12 cellular contexts compared by ENCODE assay signal in the genomic region with DNA sequence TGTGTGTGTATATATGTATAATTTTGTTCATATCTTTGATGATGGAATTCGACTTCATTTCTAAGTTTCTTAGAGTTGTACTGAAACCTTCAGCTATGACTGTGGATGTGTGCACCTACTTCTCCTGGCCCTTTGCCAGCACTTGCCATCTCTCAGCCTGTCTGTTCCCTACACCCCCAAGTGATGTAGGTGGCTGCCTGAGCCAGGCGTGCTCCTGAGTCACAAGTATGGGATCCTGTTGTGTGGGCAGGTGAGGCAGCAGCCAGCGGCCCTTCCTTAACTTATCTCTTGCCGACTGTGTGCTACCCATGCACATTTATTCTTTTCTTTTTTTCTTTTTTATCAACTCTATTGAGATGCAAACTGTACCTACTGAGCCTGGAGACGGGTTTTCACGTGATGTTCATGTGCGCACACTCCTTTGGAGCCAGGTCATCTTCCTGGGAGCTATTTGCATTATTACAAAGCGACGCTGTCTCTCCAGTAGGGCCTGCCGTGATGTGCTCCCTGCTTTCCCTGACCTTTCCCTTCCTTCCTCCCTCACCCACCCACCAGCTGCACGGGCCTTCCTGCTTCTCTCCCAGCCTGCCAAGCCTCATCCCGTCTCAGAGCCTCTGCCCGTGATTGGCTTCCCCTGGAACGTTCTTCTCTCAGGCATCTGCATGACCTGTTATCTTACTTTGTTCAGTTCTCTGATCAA. TPM values are rescaled to one million over a fixed set of nuclear protein-coding genes. Genes with fewer than 3 reads are reported as not detected.
A peak's percentile ranks its signal among the peaks of the same experiment; 100 is the strongest.
DNase-seq lines count a peak whose midpoint lies in the region; ATAC-seq and TF ChIP-seq lines count a peak whose summit lies in the region.
"Had no signal": no experiment of that assay in that cellular context is flagged by ENCODE, and none has a peak within 500 bp of the region (broad histone marks: within the 10 kb centered on the region; RNA-seq: fewer than 3 reads in every experiment).

No MANE protein-coding gene starts in this region.

- no peaks in the 10 kb centered on the region for H3K9me3 ChIP-seq in gastroesophageal sphincter

- no peak overlapping the region for H3K4me3 ChIP-seq in gastroesophageal sphincter

- no peak for TF ChIP-seq EP300 in gastroesophageal sphincter (IDR thresholded peaks at IDR 0.05)

- TF ChIP-seq CTCF in foreskin keratinocyte (conservative IDR thresholded peaks at IDR 0.05) (no peak), type B pancreatic cell (conservative IDR thresholded peaks at IDR 0.05) (no peak), gastroesophageal sphincter (IDR thresholded peaks at IDR 0.05) (no peak)

- H3K4me1 Mint-ChIP-seq in type B pancreatic cell (ENCODE audit: unreplicated experiment) = no peaks in the 10 kb centered on the region

- peak; percentile 2 for DNase-seq in stimulated activated naive CD4-positive, alpha-beta T cell treated with Interleukin-2 at 50 U/mL for 16 hours (lab: John Stamatoyannopoulos, UW)
- no peak for DNase-seq in stimulated activated naive CD4-positive, alpha-beta T cell (lab: John Stamatoyannopoulos, UW)
- DNase-seq in SW480 (ENCODE audit: low spot score) (peak; percentile 9), foreskin keratinocyte (peak; percentile 8 to 34), superior temporal gyrus (ENCODE audit: extremely low spot score) (peak; percentile 54), left cardiac atrium (no peak), type B pancreatic cell (ENCODE audit: extremely low spot score, unreplicated experiment) (no peak)
- DNase-seq: CD4-positive, alpha-beta T cell; central memory CD4-positive, alpha-beta T cell; MM.1S; NCI-H82 had no signal

- no peak overlapping the region for H3K4me3 Mint-ChIP-seq in type B pancreatic cell
- H3K4me3 Mint-ChIP-seq: CD4-positive, alpha-beta T cell had no signal

- no peaks in the 10 kb centered on the region for H3K36me3 Mint-ChIP-seq in type B pancreatic cell

- H3K36me3 ChIP-seq in gastroesophageal sphincter = no peaks in the 10 kb centered on the region

- H3K27me3 ChIP-seq in foreskin keratinocyte (peaks cover 11% of the 10 kb centered on the region), gastroesophageal sphincter (peaks cover 34% of the 10 kb centered on the region)

- ATAC-seq in foreskin keratinocyte = peak; percentile 58
- ATAC-seq in left cardiac atrium = no peak
- ATAC-seq in gastroesophageal sphincter = no peak

- WGBS in gastroesophageal sphincter (ENCODE audit: low coverage in 1 of 2), 2 donors = 57% methylated on average over 11 to 14 of the region's 14 CpGs

- no peak overlapping the region for H3K27ac Mint-ChIP-seq in type B pancreatic cell
- H3K27ac Mint-ChIP-seq: CD4-positive, alpha-beta T cell had no signal

- H3K4me1 ChIP-seq in foreskin keratinocyte (no peaks in the 10 kb centered on the region), gastroesophageal sphincter (no peaks in the 10 kb centered on the region)

- H3K9me3 Mint-ChIP-seq in type B pancreatic cell = no peaks in the 10 kb centered on the region
- H3K9me3 Mint-ChIP-seq: CD4-positive, alpha-beta T cell had no signal

- no peaks in the 10 kb centered on the region for H3K27me3 Mint-ChIP-seq in type B pancreatic cell

- H3K27ac ChIP-seq in foreskin keratinocyte = no peak overlapping the region
- no peak overlapping the region for H3K27ac ChIP-seq in gastroesophageal sphincter

- intact Hi-C loops in left cardiac atrium (cut with DNase I) = no loop called here

- no peak for TF ChIP-seq POLR2A in gastroesophageal sphincter (IDR thresholded peaks at IDR 0.05)

RNA-seq across cellular contexts. Expression of a gene that starts 31.3 kb away (rescaled TPM):
- total RNA-seq in foreskin keratinocyte (25.5 and 29.4 TPM in 2 replicates), left cardiac atrium (10 to 100 TPM; 24.3 to 24.5 TPM), type B pancreatic cell (ENCODE audit: low replicate concordance) (26.6 and 28.8 TPM in 2 replicates), gastroesophageal sphincter (10 to 100 TPM; 46.8 to 60.2 (median 51.8) TPM)
- polyA plus RNA-seq in foreskin keratinocyte = 12.9 and 15.7 TPM in 2 replicates

RNA-seq across cellular contexts. Expression of a gene that starts 37.9 kb away (rescaled TPM):
- total RNA-seq in foreskin keratinocyte (not detected in 2 replicates), left cardiac atrium (not detected), type B pancreatic cell (ENCODE audit: low replicate concordance) (not detected in 2 replicates), gastroesophageal sphincter (not detected)
- polyA plus RNA-seq in foreskin keratinocyte = not detected in 2 replicates
- total RNA-seq: CD4-positive, alpha-beta T cell had no signal

Comparison
In these comparisons a context has a peak if more than half of its experiments do, and no peak if none do; other contexts are left out.
1. DNase-seq: peak in stimulated activated naive CD4-positive, alpha-beta T cell treated with Interleukin-2 at 50 U/mL for 16 hours (single experiment), SW480 (single experiment), foreskin keratinocyte (2 of 2) and superior temporal gyrus (single experiment); none in stimulated activated naive CD4-positive, alpha-beta T cell (0 of 6), left cardiac atrium (single experiment) and type B pancreatic cell (single experiment).